In the genomic region with DNA sequence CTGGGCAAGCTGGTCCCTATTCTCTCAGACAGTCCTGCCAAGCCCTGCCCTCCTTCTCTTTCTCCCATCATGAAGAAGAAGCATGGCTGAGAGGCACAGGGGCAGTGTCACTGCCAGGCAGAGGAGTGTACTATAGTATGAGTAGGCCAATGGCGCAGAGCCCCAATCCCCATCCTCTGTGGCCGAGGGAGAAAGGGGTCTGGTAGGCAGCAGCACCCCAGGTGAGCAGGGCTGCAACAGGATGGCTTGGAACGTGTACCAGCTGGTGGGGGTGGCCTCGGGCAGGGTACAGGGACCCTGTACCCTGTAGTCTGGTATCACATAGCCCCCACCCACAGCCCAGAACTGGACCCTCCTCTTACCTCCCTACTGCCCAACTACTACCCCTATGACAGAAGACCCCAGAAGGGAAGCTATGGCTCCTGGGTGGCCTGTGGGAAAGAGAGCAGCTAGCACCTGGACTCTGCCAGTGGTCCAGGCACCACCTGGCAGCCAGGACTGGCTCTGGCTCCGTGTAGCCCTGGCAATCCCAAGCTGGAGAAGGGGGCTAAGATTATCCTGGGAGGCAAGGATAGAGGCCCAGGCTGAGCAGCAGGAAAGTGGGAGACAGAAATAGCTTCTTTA, we compare ENCODE assay signal across 12 cellular contexts. TPM values are rescaled to one million over a fixed set of nuclear protein-coding genes. Genes with fewer than 3 reads are reported as not detected.
DNase-seq lines count a peak whose midpoint lies in the region; ATAC-seq and TF ChIP-seq lines count a peak whose summit lies in the region.
"Had no signal": no experiment of that assay in that cellular context is flagged by ENCODE, and none has a peak within 500 bp of the region (broad histone marks: within the 10 kb centered on the region; RNA-seq: fewer than 3 reads in every experiment).

No MANE protein-coding gene starts in this region.

- DNase-seq in activated CD8-positive, alpha-beta T cell treated with anti-CD3 and anti-CD28 coated beads for 36 hours: no peak
- DNase-seq in activated CD8-positive, alpha-beta T cell treated with anti-CD3 and anti-CD28 coated beads, Interleukin-2, amount 10 ng/mL, durations not matched to agents 7 days and 5 days: no peak
- DNase-seq in body of pancreas: no peak
- DNase-seq in lower lobe of right lung: no peak
- no peak for DNase-seq in thoracic aorta (ENCODE audit: low spot score)
- no peak for DNase-seq in activated gamma-delta T cell treated with Interleukin-2 at 50 U/mL for 16 hours
- DNase-seq: activated CD4-positive, alpha-beta T cell treated with anti-CD3 and anti-CD28 coated beads, Interleukin-2, amount 10 ng/mL, durations not matched to agents 24 days and 14 days; NCI-H1092 had no signal

- CTCF ChIA-PET in activated CD8-positive, alpha-beta T cell treated with anti-CD3 and anti-CD28 coated beads for 36 hours (lab: Charles Lee): interaction anchor here (1.1 to 4.4 kb wide), 3 partner anchors 9 to 11 kb away, joined by 3 to 22 read pairs (median 3); a partner anchor contains a TSS
- CTCF ChIA-PET in activated CD8-positive, alpha-beta T cell treated with anti-CD3 and anti-CD28 coated beads, Interleukin-2, amount 10 ng/mL, durations not matched to agents 7 days and 5 days (lab: Charles Lee): interaction anchor here (2.6 to 5.5 kb wide), 2 partner anchors 8 to 11 kb away, joined by 12 to 56 read pairs; a partner anchor contains a TSS

- H3K27me3 ChIP-seq in body of pancreas (no peaks in the 10 kb centered on the region), lower lobe of right lung (ENCODE audit: low read depth) (no peaks in the 10 kb centered on the region), thoracic aorta (replicated peaks; ENCODE audit: insufficient read depth) (no peaks in the 10 kb centered on the region)
- H3K27me3 ChIP-seq: colonic mucosa had no signal

- peaks cover 28% of the 10 kb centered on the region for H3K4me1 Mint-ChIP-seq in activated CD8-positive, alpha-beta T cell treated with anti-CD3 and anti-CD28 coated beads for 36 hours (ENCODE audit: low read depth)
- H3K4me1 Mint-ChIP-seq in activated CD8-positive, alpha-beta T cell treated with anti-CD3 and anti-CD28 coated beads, Interleukin-2, amount 10 ng/mL, durations not matched to agents 7 days and 5 days (ENCODE audit: low read depth): peaks cover 36% of the 10 kb centered on the region

- no peak for ATAC-seq in activated CD8-positive, alpha-beta T cell treated with anti-CD3 and anti-CD28 coated beads for 36 hours
- no peak for ATAC-seq in activated CD8-positive, alpha-beta T cell treated with anti-CD3 and anti-CD28 coated beads, Interleukin-2, amount 10 ng/mL, durations not matched to agents 7 days and 5 days
- ATAC-seq in body of pancreas (no peak), lower lobe of right lung (no peak), thoracic aorta (ENCODE audit: insufficient number of reproducible peaks, low FRiP score, low read depth) (no peak), esophagus mucosa (no peak), GM21619 (IDR thresholded peaks at IDR 0.05; ENCODE audit: unreplicated experiment) (no peak)
- ATAC-seq: Panc1 had no signal

- H3K4me3 ChIP-seq in body of pancreas: no peak overlapping the region
- H3K4me3 ChIP-seq in lower lobe of right lung: peak overlapping the region; percentile 10
- peak overlapping the region; percentile 58 for H3K4me3 ChIP-seq in thoracic aorta
- H3K4me3 ChIP-seq: colonic mucosa had no signal

- peaks cover 33% of the 10 kb centered on the region for H3K36me3 Mint-ChIP-seq in activated CD8-positive, alpha-beta T cell treated with anti-CD3 and anti-CD28 coated beads for 36 hours (ENCODE audit: low read depth)
- H3K36me3 Mint-ChIP-seq in activated CD8-positive, alpha-beta T cell treated with anti-CD3 and anti-CD28 coated beads, Interleukin-2, amount 10 ng/mL, durations not matched to agents 7 days and 5 days (ENCODE audit: low read depth): peaks cover 48% of the 10 kb centered on the region

- H3K27me3 Mint-ChIP-seq in activated CD8-positive, alpha-beta T cell treated with anti-CD3 and anti-CD28 coated beads for 36 hours: no peaks in the 10 kb centered on the region
- H3K27me3 Mint-ChIP-seq in activated CD8-positive, alpha-beta T cell treated with anti-CD3 and anti-CD28 coated beads, Interleukin-2, amount 10 ng/mL, durations not matched to agents 7 days and 5 days (ENCODE audit: low read depth): no peaks in the 10 kb centered on the region
- H3K27me3 Mint-ChIP-seq: activated CD4-positive, alpha-beta T cell treated with anti-CD3 and anti-CD28 coated beads, Interleukin-2, amount 10 ng/mL, durations not matched to agents 24 days and 14 days had no signal

- H3K4me1 ChIP-seq in body of pancreas (peaks cover 60% of the 10 kb centered on the region), lower lobe of right lung (peaks cover 54% of the 10 kb centered on the region), thoracic aorta (ENCODE audit: control insufficient read depth in 1 of 2, low read depth in 2 of 2) (peaks cover 37 to 60% of the 10 kb centered on the region in 2 donors)

- no peak overlapping the region for H3K4me3 Mint-ChIP-seq in activated CD8-positive, alpha-beta T cell treated with anti-CD3 and anti-CD28 coated beads for 36 hours
- no peak overlapping the region for H3K4me3 Mint-ChIP-seq in activated CD8-positive, alpha-beta T cell treated with anti-CD3 and anti-CD28 coated beads, Interleukin-2, amount 10 ng/mL, durations not matched to agents 7 days and 5 days

- peaks cover 11 to 20% of the 10 kb centered on the region in 2 donors for H3K36me3 ChIP-seq in body of pancreas (replicated peaks in 1 of 2; ENCODE audit: insufficient read depth in 1 of 2, low read depth in 2 of 2)
- H3K36me3 ChIP-seq in lower lobe of right lung: peaks cover 49% of the 10 kb centered on the region
- peaks cover 42% of the 10 kb centered on the region for H3K36me3 ChIP-seq in thoracic aorta

- H3K9me3 ChIP-seq in body of pancreas: no peaks in the 10 kb centered on the region
- no peaks in the 10 kb centered on the region for H3K9me3 ChIP-seq in lower lobe of right lung
- no peaks in the 10 kb centered on the region for H3K9me3 ChIP-seq in thoracic aorta
- H3K9me3 ChIP-seq: colonic mucosa had no signal

- peak overlapping the region; percentile 38 for H3K27ac Mint-ChIP-seq in activated CD8-positive, alpha-beta T cell treated with anti-CD3 and anti-CD28 coated beads for 36 hours
- no peak overlapping the region for H3K27ac Mint-ChIP-seq in activated CD8-positive, alpha-beta T cell treated with anti-CD3 and anti-CD28 coated beads, Interleukin-2, amount 10 ng/mL, durations not matched to agents 7 days and 5 days
- H3K27ac Mint-ChIP-seq: activated CD4-positive, alpha-beta T cell treated with anti-CD3 and anti-CD28 coated beads, Interleukin-2, amount 10 ng/mL, durations not matched to agents 24 days and 14 days had no signal

- intact Hi-C loops in activated CD8-positive, alpha-beta T cell treated with anti-CD3 and anti-CD28 coated beads for 36 hours (cut with micrococcal nuclease): no loop called here
- intact Hi-C loops in body of pancreas (cut with DNase I): loop anchor here (10.0 kb wide), 1 partner anchor 63 kb away; a partner anchor contains a TSS
- intact Hi-C loops in lower lobe of right lung (cut with DNase I): no loop called here

- WGBS in body of pancreas, 2 donors: 60 to 65% methylated on average over 5 of the region's 5 CpGs

- no peak for TF ChIP-seq POLR2A in body of pancreas (IDR thresholded peaks at IDR 0.05)

- H3K9me3 Mint-ChIP-seq in activated CD8-positive, alpha-beta T cell treated with anti-CD3 and anti-CD28 coated beads for 36 hours: no peaks in the 10 kb centered on the region
- no peaks in the 10 kb centered on the region for H3K9me3 Mint-ChIP-seq in activated CD8-positive, alpha-beta T cell treated with anti-CD3 and anti-CD28 coated beads, Interleukin-2, amount 10 ng/mL, durations not matched to agents 7 days and 5 days (ENCODE audit: insufficient read depth)
- H3K9me3 Mint-ChIP-seq: activated CD4-positive, alpha-beta T cell treated with anti-CD3 and anti-CD28 coated beads, Interleukin-2, amount 10 ng/mL, durations not matched to agents 24 days and 14 days had no signal

- POLR2A ChIA-PET in activated CD8-positive, alpha-beta T cell treated with anti-CD3 and anti-CD28 coated beads for 36 hours (lab: Charles Lee): interaction anchor here (0.9 to 7.8 kb wide), 6 partner anchors 9 to 137 kb away, joined by 3 to 188 read pairs (median 3); a partner anchor contains a TSS
- POLR2A ChIA-PET in activated CD8-positive, alpha-beta T cell treated with anti-CD3 and anti-CD28 coated beads, Interleukin-2, amount 10 ng/mL, durations not matched to agents 7 days and 5 days (lab: Charles Lee): interaction anchor here (0.8 to 8.0 kb wide), 8 partner anchors 9 to 145 kb away, joined by 3 to 124 read pairs (median 5); a partner anchor contains a TSS

- TF ChIP-seq CTCF in activated CD8-positive, alpha-beta T cell treated with anti-CD3 and anti-CD28 coated beads for 36 hours (IDR thresholded peaks at IDR 0.05): no peak
- no peak for TF ChIP-seq CTCF in body of pancreas (IDR thresholded peaks at IDR 0.05)
- TF ChIP-seq CTCF in lower lobe of right lung (IDR thresholded peaks at IDR 0.05): no peak
- no peak for TF ChIP-seq CTCF in thoracic aorta (IDR thresholded peaks at IDR 0.05)

- peak overlapping the region; percentile 68 to 94 (median 90) for H3K27ac ChIP-seq in body of pancreas
- H3K27ac ChIP-seq in lower lobe of right lung: peak overlapping the region; percentile 90
- peak overlapping the region; percentile 93 to 94 for H3K27ac ChIP-seq in thoracic aorta

RNA-seq across cellular contexts. Expression of a gene that starts 4.4 kb away (rescaled TPM):
- total RNA-seq in activated CD8-positive, alpha-beta T cell treated with anti-CD3 and anti-CD28 coated beads for 36 hours: 100 to 1,000 TPM in 1 of 2 experiments, 10 to 100 TPM in 1; 99.4 to 103 TPM
- total RNA-seq in activated CD8-positive, alpha-beta T cell treated with anti-CD3 and anti-CD28 coated beads, Interleukin-2, amount 10 ng/mL, durations not matched to agents 7 days and 5 days: 100 to 1,000 TPM; 130 to 136 TPM
- total RNA-seq in body of pancreas (10 to 100 TPM; 75.8 to 87.9 TPM), lower lobe of right lung (80.9 TPM), thoracic aorta (100 to 1,000 TPM in 1 of 2 donors, 10 to 100 TPM in 1; 81.8 to 136 TPM), esophagus mucosa (68.3 TPM)

RNA-seq across cellular contexts. Expression of a gene that starts 10.6 kb away (rescaled TPM):
- total RNA-seq in activated CD8-positive, alpha-beta T cell treated with anti-CD3 and anti-CD28 coated beads for 36 hours: 10 to 100 TPM; 58.3 to 60.9 TPM
- 10 to 100 TPM; 58.7 to 62.2 TPM for total RNA-seq in activated CD8-positive, alpha-beta T cell treated with anti-CD3 and anti-CD28 coated beads, Interleukin-2, amount 10 ng/mL, durations not matched to agents 7 days and 5 days
- total RNA-seq in body of pancreas (10 to 100 TPM; 22.7 to 30.9 TPM), lower lobe of right lung (37.4 TPM), thoracic aorta (10 to 100 TPM; 38.2 to 52.9 TPM), esophagus mucosa (18.7 TPM)

RNA-seq across cellular contexts. Expression of a gene that starts 10.8 kb away (rescaled TPM):
- total RNA-seq in activated CD8-positive, alpha-beta T cell treated with anti-CD3 and anti-CD28 coated beads for 36 hours: 100 to 1,000 TPM; 155 to 157 TPM
- total RNA-seq in activated CD8-positive, alpha-beta T cell treated with anti-CD3 and anti-CD28 coated beads, Interleukin-2, amount 10 ng/mL, durations not matched to agents 7 days and 5 days: 100 to 1,000 TPM; 176 to 179 TPM
- total RNA-seq in body of pancreas (10 to 100 TPM; 55.0 to 59.4 TPM), lower lobe of right lung (98.6 TPM), thoracic aorta (10 to 100 TPM; 58.5 to 76.1 TPM), esophagus mucosa (102 TPM)

RNA-seq across cellular contexts. Expression of a gene that starts 35.4 kb away (rescaled TPM):
- not detected for total RNA-seq in activated CD8-positive, alpha-beta T cell treated with anti-CD3 and anti-CD28 coated beads for 36 hours
- not detected for total RNA-seq in activated CD8-positive, alpha-beta T cell treated with anti-CD3 and anti-CD28 coated beads, Interleukin-2, amount 10 ng/mL, durations not matched to agents 7 days and 5 days
- total RNA-seq in body of pancreas (not detected), lower lobe of right lung (not detected), thoracic aorta (not detected), esophagus mucosa (not detected)
- total RNA-seq: activated CD4-positive, alpha-beta T cell treated with anti-CD3 and anti-CD28 coated beads, Interleukin-2, amount 10 ng/mL, durations not matched to agents 24 days and 14 days; colonic mucosa had no signal

RNA-seq across cellular contexts. Expression of a gene that starts 43.7 kb away (rescaled TPM):
- not detected for total RNA-seq in activated CD8-positive, alpha-beta T cell treated with anti-CD3 and anti-CD28 coated beads for 36 hours
- total RNA-seq in activated CD8-positive, alpha-beta T cell treated with anti-CD3 and anti-CD28 coated beads, Interleukin-2, amount 10 ng/mL, durations not matched to agents 7 days and 5 days: not detected
- total RNA-seq in body of pancreas: not detected
- not detected for total RNA-seq in lower lobe of right lung
- not detected for total RNA-seq in thoracic aorta
- total RNA-seq in esophagus mucosa: not detected
- total RNA-seq: activated CD4-positive, alpha-beta T cell treated with anti-CD3 and anti-CD28 coated beads, Interleukin-2, amount 10 ng/mL, durations not matched to agents 24 days and 14 days; colonic mucosa had no signal

Comparison
In these comparisons a context has a peak if more than half of its experiments do, and no peak if none do; other contexts are left out.
1. H3K4me3 ChIP-seq: peak in lower lobe of right lung (single experiment) and thoracic aorta (single experiment); none in body of pancreas (0 of 2).
2. Peak in every context shown above with its lines, with median percentiles within 50 percentile points of each other: H3K27ac ChIP-seq.